In the genomic region with DNA sequence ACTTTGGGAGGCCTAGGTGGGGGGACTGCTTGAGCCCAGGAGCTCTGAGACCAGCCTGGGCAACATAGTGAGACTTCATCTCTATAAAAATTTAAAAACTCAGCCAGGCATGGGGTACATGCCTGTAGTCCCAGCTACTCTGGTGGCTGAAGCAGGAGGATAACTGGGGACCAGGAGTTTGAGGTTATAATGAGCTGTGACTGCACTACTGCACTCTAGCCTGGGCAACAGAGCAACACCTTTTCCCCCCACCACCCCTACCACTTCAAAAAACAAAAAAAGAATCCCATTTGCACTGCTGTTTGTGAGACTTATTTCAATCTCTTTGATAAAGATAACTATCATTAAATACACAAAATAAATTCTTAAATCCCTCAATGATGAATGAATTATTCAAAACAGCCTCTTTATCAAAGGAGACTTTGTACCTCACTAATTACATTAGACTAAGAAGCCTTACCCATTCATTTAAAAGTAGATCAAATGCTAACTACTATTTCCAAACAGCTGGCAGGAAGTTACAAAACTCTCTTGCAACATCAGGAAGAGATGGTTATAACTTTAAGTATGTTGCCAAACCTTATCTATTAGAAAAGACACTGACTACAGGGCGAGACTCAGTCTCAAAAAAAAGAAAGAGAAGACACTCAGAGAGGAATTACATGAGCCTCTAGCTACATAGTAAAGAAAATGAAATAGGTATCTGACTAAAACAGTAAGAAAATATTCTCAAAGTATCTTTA, we compare ENCODE assay signal across 9 cellular contexts. TPM values are rescaled to one million over a fixed set of nuclear protein-coding genes. Genes with fewer than 3 reads are reported as not detected.
DNase-seq lines count a peak whose midpoint lies in the region; ATAC-seq, FAIRE-seq and TF ChIP-seq lines count a peak whose summit lies in the region.
"Had no signal": no experiment of that assay in that cellular context is flagged by ENCODE, and none has a peak within 500 bp of the region (broad histone marks: within the 10 kb centered on the region; RNA-seq: fewer than 3 reads in every experiment).

No MANE protein-coding gene starts in this region.

- H3K9me3 ChIP-seq in A549 (peaks cover 6% of the 10 kb centered on the region; the same call in 1 of the 3 replicates), keratinocyte (ENCODE audit: control insufficient read depth, low read depth, low read length) (no peaks in the 10 kb centered on the region), HAP-1 (no peaks in the 10 kb centered on the region)

- CTCF ChIA-PET in A549 (lab: Yijun Ruan, JAX), result interaction anchor here (0.6 to 0.7 kb wide), 3 partner anchors 215 to 408 kb away, joined by 3 to 5 read pairs (median 3); no protein-coding TSS in a partner anchor

- no peaks in the 10 kb centered on the region for H3K9me3 Mint-ChIP-seq in HFFc6
- no peaks in the 10 kb centered on the region for H3K9me3 Mint-ChIP-seq in activated naive CD8-positive, alpha-beta T cell (ENCODE audit: low read depth)

- H3K27me3 ChIP-seq in keratinocyte (ENCODE audit: control insufficient read depth, extremely low read depth, insufficient read depth, low read length) (no peaks in the 10 kb centered on the region), HAP-1 (ENCODE audit: low read depth) (no peaks in the 10 kb centered on the region)

- WGBS in A549 (ENCODE audit: missing lambda C conversion rate), result 61% methylated on average over 1 of the region's 1 CpG

- H3K4me3 ChIP-seq in A549, result no peak overlapping the region
- no peak overlapping the region for H3K4me3 ChIP-seq in keratinocyte (ENCODE audit: control insufficient read depth in 2 of 3, extremely low read depth in 1 of 3, insufficient read depth in 2 of 3, low read depth in 1 of 3, low read length in 3 of 3)
- H3K4me3 ChIP-seq in HAP-1, result no peak overlapping the region

- H3K4me1 ChIP-seq in A549 (peaks cover 19% of the 10 kb centered on the region), keratinocyte (ENCODE audit: control insufficient read depth, extremely low read depth, insufficient read depth, low read length) (peaks cover 14% of the 10 kb centered on the region), HAP-1 (peaks cover 5% of the 10 kb centered on the region; the same call in 1 of the 2 replicates)

- peak in 1 of 2 experiments; percentile 35; a peak in 3 of 6 replicates for ATAC-seq in A549
- no peak for ATAC-seq in GM18502 (IDR thresholded peaks at IDR 0.05; ENCODE audit: poor library complexity, unreplicated experiment)
- no peak for ATAC-seq in GM19395 (IDR thresholded peaks at IDR 0.05; ENCODE audit: unreplicated experiment)

- FAIRE-seq in A549 (lab: Jason Lieb, UNC), result peak; percentile 76
- FAIRE-seq in keratinocyte (lab: Jason Lieb, UNC), result no peak

- H3K27ac ChIP-seq in A549, result peak overlapping the region; percentile 33 to 48; a peak in 1 of 6 replicates
- peak overlapping the region; percentile 15 for H3K27ac ChIP-seq in keratinocyte (ENCODE audit: control insufficient read depth, insufficient read depth, low read length)

- H3K36me3 ChIP-seq in keratinocyte (ENCODE audit: control insufficient read depth in 2 of 2, extremely low read depth in 1 of 2, insufficient read depth in 2 of 2, low read length in 2 of 2) (no peaks in the 10 kb centered on the region), HAP-1 (replicated peaks) (no peaks in the 10 kb centered on the region)

- no peaks in the 10 kb centered on the region for H3K9me1 ChIP-seq in keratinocyte (ENCODE audit: control insufficient read depth, extremely low read depth, insufficient read depth, low read length)

- peak overlapping the region; percentile 50 for H3K4me3 Mint-ChIP-seq in HFFc6
- no peak overlapping the region for H3K4me3 Mint-ChIP-seq in activated naive CD8-positive, alpha-beta T cell

- peaks cover 42% of the 10 kb centered on the region for H3K4me1 Mint-ChIP-seq in HFFc6 (ENCODE audit: low read depth)
- peaks cover 43% of the 10 kb centered on the region for H3K4me1 Mint-ChIP-seq in activated naive CD8-positive, alpha-beta T cell (ENCODE audit: low read depth)

- no peaks in the 10 kb centered on the region for H3K27me3 Mint-ChIP-seq in HFFc6 (ENCODE audit: insufficient read depth)
- H3K27me3 Mint-ChIP-seq in activated naive CD8-positive, alpha-beta T cell, result no peaks in the 10 kb centered on the region

- H3K9ac ChIP-seq in keratinocyte (ENCODE audit: control insufficient read depth, extremely low read depth, insufficient read depth, low read length), result no peak overlapping the region

- TF ChIP-seq RAD21 in A549 (conservative IDR thresholded peaks at IDR 0.05 in 1 of 2, IDR thresholded peaks at IDR 0.05 in 1 of 2), result no peak

- H3K4me2 ChIP-seq in A549, result peak overlapping the region; percentile 54
- H3K4me2 ChIP-seq in keratinocyte (ENCODE audit: control insufficient read depth, extremely low read depth, insufficient read depth, low read depth, low read length), result peak overlapping the region; percentile 29

- no peak for TF ChIP-seq POLR2A in A549 (IDR thresholded peaks at IDR 0.05; ENCODE audit: low read length)

- DNase-seq in A549 (ENCODE audit: low read depth in 1 of 2, low spot score in 1 of 2) (no peak), HFFc6 (peak; percentile 33), keratinocyte (ENCODE audit: low read depth, low spot score) (no peak), HAP-1 (ENCODE audit: low spot score in 2 of 2) (no peak), NCI-H2029 treated with DMSO at 0.1 percent for 48 hours (lab: John Stamatoyannopoulos, UW) (no peak)
- DNase-seq: activated CD4-positive, alpha-beta T cell treated with anti-CD3 and anti-CD28 coated beads, Interleukin-2, amount 50 U/mL, for 4 hours had no signal

- POLR2A ChIA-PET in A549 (lab: Yijun Ruan, JAX), result no interaction called here

- dilution Hi-C loops in keratinocyte (cut with MboI; ENCODE audit: extremely low pct_ligation_motif_present, low sequenced_read_pairs), result no loop called here

- TF ChIP-seq EP300 in A549 (IDR thresholded peaks at IDR 0.05), result no peak

- peaks cover 6% of the 10 kb centered on the region for H3K36me3 Mint-ChIP-seq in HFFc6 (ENCODE audit: low read depth)
- H3K36me3 Mint-ChIP-seq in activated naive CD8-positive, alpha-beta T cell, result peaks cover 7% of the 10 kb centered on the region

- no peak for TF ChIP-seq CTCF in A549 (IDR thresholded peaks at IDR 0.05)
- TF ChIP-seq CTCF in HFFc6 (IDR thresholded peaks at IDR 0.05), result no peak
- TF ChIP-seq CTCF in keratinocyte (optimal IDR thresholded peaks at IDR 0.05 in 1 of 3, IDR thresholded peaks at IDR 0.05 in 1 of 3, conservative IDR thresholded peaks at IDR 0.05 in 1 of 3; ENCODE audit: extremely low read depth in 1 of 3, insufficient read depth in 2 of 3, low read length in 3 of 3), result no peak

- peaks cover 19% of the 10 kb centered on the region for H3K79me2 ChIP-seq in keratinocyte (ENCODE audit: control insufficient read depth, insufficient read depth, low read length)

- H2AFZ ChIP-seq in keratinocyte (ENCODE audit: control insufficient read depth, low read length), result no peak overlapping the region

- in situ Hi-C loops in HAP-1 (cut with MboI; ENCODE audit: low sequenced_read_pairs), result no loop called here

- no peaks in the 10 kb centered on the region for H4K20me1 ChIP-seq in keratinocyte (ENCODE audit: control insufficient read depth, extremely low read depth, insufficient read depth, low read length)

- H3K27ac Mint-ChIP-seq in HFFc6, result peak overlapping the region; percentile 82
- H3K27ac Mint-ChIP-seq in activated naive CD8-positive, alpha-beta T cell, result peak overlapping the region; percentile 24

TF ChIP-seq in A549, 52 proteins besides CTCF, POLR2A, EP300 and RAD21:
- TF ChIP-seq CEBPB (IDR thresholded peaks at IDR 0.05) (peak; percentile 60 to 65; a peak in 3 of 4 replicates), POLR2AphosphoS2 (conservative IDR thresholded peaks at IDR 0.05; ENCODE audit: low read length) (no peak)
- TF ChIP-seq, protein P1, sequence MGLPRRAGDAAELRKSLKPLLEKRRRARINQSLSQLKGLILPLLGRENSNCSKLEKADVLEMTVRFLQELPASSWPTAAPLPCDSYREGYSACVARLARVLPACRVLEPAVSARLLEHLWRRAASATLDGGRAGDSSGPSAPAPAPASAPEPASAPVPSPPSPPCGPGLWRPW (IDR thresholded peaks at IDR 0.05), result peak; percentile 60; the same call in 1 of the 2 replicates
TF ChIP-seq in A549: peak in this region for 2.

RNA-seq across cellular contexts. Expression of a gene that starts 14.7 kb away (rescaled TPM):
- 30.1 and 38.8 TPM in 2 replicates for polyA plus RNA-seq in A549 (2011; rRNA removed)
- polyA plus RNA-seq in A549 (2012; cell fraction: cytosol; rRNA removed), result 5.9 and 6.4 TPM in 2 replicates
- 1.8 and 2.2 TPM in 2 replicates for polyA plus RNA-seq in A549 (2012; cell fraction: nucleus; rRNA removed)
- polyA plus RNA-seq in A549 (2017; fragmentation: RNase III; extraction: RNeasy Plus Mini Kit Qiagen cat#74134 plus additional on column Dnase treatment), result 11.1 to 12.4 TPM (median 11.2 TPM) in 3 replicates
- 29.9 and 34.5 TPM in 2 replicates for polyA minus RNA-seq in A549 (2011; rRNA and poly(A)+ RNA removed)
- total RNA-seq in HFFc6 (2021; fragmentation: NEBNext Ultra II Directional; extraction: Animal tissue kit (Norgen Biotek cat#: 25700)), result 10 to 100 TPM; 28.5 to 34.2 (median 33.4) TPM
- 8.7 to 11.7 TPM (median 10.4 TPM) in 3 replicates for polyA plus RNA-seq in keratinocyte
- polyA plus RNA-seq in keratinocyte (2011; ENCODE audit: low read depth), result 3.4 TPM
- polyA plus RNA-seq in keratinocyte (2011; cell fraction: cytosol; rRNA removed), result 8.6 and 14.6 TPM in 2 replicates
- 7.0 and 10.4 TPM in 2 replicates for polyA plus RNA-seq in keratinocyte (2011; cell fraction: nucleus; rRNA removed)
- 6.1 and 6.2 TPM in 2 replicates for polyA plus RNA-seq in keratinocyte (2012; ENCODE audit: low replicate concordance)
- polyA minus RNA-seq in keratinocyte, result 6.1 to 36.4 TPM (median 21.8 TPM) in 3 replicates
- polyA minus RNA-seq in keratinocyte (2011; cell fraction: cytosol; rRNA and poly(A)+ RNA removed), result 21.5 TPM
- 9.4 and 26.5 TPM in 2 replicates for polyA minus RNA-seq in keratinocyte (2011; cell fraction: nucleus; rRNA and poly(A)+ RNA removed)
